Comparison of ENCODE assay signal across 11 cellular contexts in the genomic region with DNA sequence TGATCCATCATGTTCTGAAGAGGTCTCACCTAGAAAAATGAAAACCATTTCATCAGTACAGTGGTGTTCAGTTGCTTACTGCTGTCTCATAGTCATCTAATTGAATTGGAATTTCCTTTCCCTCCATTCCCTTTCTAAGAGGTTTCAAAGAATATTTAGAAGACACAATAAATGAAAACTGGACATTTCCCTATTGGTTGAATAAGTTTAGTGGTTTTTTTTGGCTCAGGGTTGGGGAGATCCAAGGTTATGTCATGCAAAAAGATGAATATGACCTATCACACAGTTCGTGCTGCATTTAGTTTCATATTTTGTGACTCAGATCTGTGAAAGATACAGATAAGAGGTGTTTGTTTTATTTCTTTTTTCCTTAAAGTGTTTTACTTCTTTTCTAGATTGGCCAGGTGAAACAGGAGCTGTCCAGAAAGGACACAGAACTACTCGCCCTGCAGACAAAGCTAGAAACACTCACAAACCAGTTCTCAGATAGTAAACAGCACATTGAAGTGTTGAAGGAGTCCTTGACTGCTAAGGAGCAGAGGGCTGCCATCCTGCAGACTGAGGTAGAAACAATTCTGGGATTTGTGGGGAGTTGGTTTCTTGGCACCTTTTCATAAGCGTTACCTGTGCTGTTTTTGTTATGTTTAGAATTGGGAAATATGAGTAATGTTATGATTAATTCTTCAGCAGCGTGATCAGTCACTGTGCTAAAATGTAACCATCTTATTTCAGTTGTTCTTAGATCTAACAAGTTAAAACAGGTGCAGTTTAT.
DNase-seq lines count a peak whose midpoint lies in the region; ATAC-seq, FAIRE-seq and TF ChIP-seq lines count a peak whose summit lies in the region.
"Had no signal": no experiment of that assay in that cellular context is flagged by ENCODE, and none has a peak within 500 bp of the region (broad histone marks: within the 10 kb centered on the region; RNA-seq: fewer than 3 reads in every experiment).

No MANE protein-coding gene starts in this region.

- ATAC-seq in GM21717 (IDR thresholded peaks at IDR 0.05; ENCODE audit: unreplicated experiment), result no peak

- in situ Hi-C loops in astrocyte of the spinal cord (cut with HindIII; ENCODE audit: low sequenced_read_pairs), result no loop called here

- TF ChIP-seq CTCF in astrocyte of the spinal cord (IDR thresholded peaks at IDR 0.05; ENCODE audit: low read depth, low read length), result no peak

- no peak overlapping the region for H3K4me3 ChIP-seq in astrocyte of the spinal cord (ENCODE audit: low read depth, low read length)
- H3K4me3 ChIP-seq: coronary artery had no signal

- peak; percentile 43 for DNase-seq in AG20443 (ENCODE audit: low spot score)
- peak; percentile 88 for DNase-seq in HS-5 (ENCODE audit: low read depth)
- peak; percentile 56 for DNase-seq in astrocyte of the spinal cord (ENCODE audit: low read depth, low spot score)
- peak; percentile 24 to 68 for DNase-seq in lung microvascular endothelial cell (ENCODE audit: low read depth in 2 of 2)
- DNase-seq in OCI-M2 (lab: John Stamatoyannopoulos, UW; ENCODE audit: unreplicated experiment), result no peak
- no peak for DNase-seq in NCI-H128 (lab: John Stamatoyannopoulos, UW; ENCODE audit: unreplicated experiment)
- DNase-seq in RCC 7860 (ENCODE audit: low spot score), result no peak
- DNase-seq: naive B cell, NCI-H69 had no signal

- FAIRE-seq in RCC 7860 (lab: Jason Lieb, UNC), result no peak

Comparison
In these comparisons a context has a peak if more than half of its experiments do, and no peak if none do; other contexts are left out.
1. DNase-seq: peak in AG20443 (single experiment), HS-5 (single experiment), astrocyte of the spinal cord (single experiment) and lung microvascular endothelial cell (2 of 2); none in OCI-M2 (single experiment), NCI-H128 (single experiment) and RCC 7860 (single experiment).